20 cellular contexts compared by ENCODE assay signal in the genomic region with DNA sequence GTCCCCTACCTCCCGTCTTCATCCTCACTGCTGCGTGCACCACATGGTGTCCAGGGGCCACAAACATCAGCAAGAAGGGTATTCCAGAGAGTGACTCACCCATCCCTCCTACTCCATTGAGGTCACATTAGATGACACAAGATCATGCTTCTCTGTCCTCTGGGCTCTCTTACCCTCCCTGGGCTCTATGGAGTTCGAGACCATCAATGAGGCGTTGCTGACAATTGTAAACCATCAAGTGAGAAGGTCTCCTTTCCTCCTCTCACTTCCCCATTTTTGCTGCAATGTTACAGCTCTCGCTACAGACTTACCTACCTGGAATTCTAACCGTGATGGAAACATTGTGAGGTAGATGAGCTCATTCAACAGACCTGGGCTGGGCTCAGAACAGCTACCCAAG. TPM values are rescaled to one million over a fixed set of nuclear protein-coding genes. Genes with fewer than 3 reads are reported as not detected.
DNase-seq lines count a peak whose midpoint lies in the region; ATAC-seq, FAIRE-seq and TF ChIP-seq lines count a peak whose summit lies in the region.
"Had no signal": no experiment of that assay in that cellular context is flagged by ENCODE, and none has a peak within 500 bp of the region (broad histone marks: within the 10 kb centered on the region; RNA-seq: fewer than 3 reads in every experiment).

No MANE protein-coding gene starts in this region.

- H3K27me3 ChIP-seq in K562 (ENCODE audit: control insufficient read depth in 2 of 2, insufficient read depth in 2 of 2, low read length in 2 of 2) (no peaks in the 10 kb centered on the region), gastrocnemius medialis (no peaks in the 10 kb centered on the region)
- H3K27me3 ChIP-seq: BLaER1 had no signal

- DNase-seq in activated CD8-positive, alpha-beta T cell treated with anti-CD3 and anti-CD28 coated beads for 36 hours, result no peak
- DNase-seq in activated CD8-positive, alpha-beta T cell treated with anti-CD3 and anti-CD28 coated beads, Interleukin-2, amount 10 ng/mL, durations not matched to agents 7 days and 5 days, result no peak
- DNase-seq in OCI-LY7 (ENCODE audit: low spot score) (peak; percentile 52), K562 (ENCODE audit: extremely low read depth in 1 of 4, low spot score in 3 of 4) (no peak), GM19239 (ENCODE audit: insufficient read length, low spot score) (no peak), HuH-7.5 (ENCODE audit: low spot score) (no peak), gastrocnemius medialis (no peak)
- DNase-seq in stimulated activated naive B cell treated with anti-CD40 and anti-IgM and Interleukin-4, amounts not matched to agents 10 μg/mL and 1 μg/mL and 100 μg/mL, for 72 hours, result no peak
- DNase-seq: CD8-positive, alpha-beta memory T cell; DMS79 treated with DMSO at 0.1 percent for 48 hours; H7; NCI-H1436; NCI-H2029; NCI-H510A treated with DMSO at 0.1 percent for 48 hours; SHP77; SK-N-SH had no signal

- H3K4me3 Mint-ChIP-seq in activated CD8-positive, alpha-beta T cell treated with anti-CD3 and anti-CD28 coated beads for 36 hours, result no peak overlapping the region
- no peak overlapping the region for H3K4me3 Mint-ChIP-seq in activated CD8-positive, alpha-beta T cell treated with anti-CD3 and anti-CD28 coated beads, Interleukin-2, amount 10 ng/mL, durations not matched to agents 7 days and 5 days
- no peak overlapping the region for H3K4me3 Mint-ChIP-seq in stimulated activated naive B cell treated with anti-CD40 and anti-IgM and Interleukin-4, amounts not matched to agents 10 μg/mL and 1 μg/mL and 100 μg/mL, for 72 hours
- H3K4me3 Mint-ChIP-seq: CD8-positive, alpha-beta memory T cell had no signal

- in situ Hi-C loops in K562 (cut with MboI), result no loop called here
- in situ Hi-C loops in gastrocnemius medialis (cut with MboI; ENCODE audit: low sequenced_read_pairs in 4 of 4), result no loop called here

- H3K9me2 ChIP-seq in OCI-LY7 (ENCODE audit: insufficient read depth, low read length), result no peaks in the 10 kb centered on the region
- H3K9me2 ChIP-seq: SK-N-SH had no signal

- H3K36me3 Mint-ChIP-seq in activated CD8-positive, alpha-beta T cell treated with anti-CD3 and anti-CD28 coated beads for 36 hours (ENCODE audit: low read depth), result no peaks in the 10 kb centered on the region
- no peaks in the 10 kb centered on the region for H3K36me3 Mint-ChIP-seq in activated CD8-positive, alpha-beta T cell treated with anti-CD3 and anti-CD28 coated beads, Interleukin-2, amount 10 ng/mL, durations not matched to agents 7 days and 5 days (ENCODE audit: low read depth)
- no peaks in the 10 kb centered on the region for H3K36me3 Mint-ChIP-seq in stimulated activated naive B cell treated with anti-CD40 and anti-IgM and Interleukin-4, amounts not matched to agents 10 μg/mL and 1 μg/mL and 100 μg/mL, for 72 hours
- H3K36me3 Mint-ChIP-seq: CD8-positive, alpha-beta memory T cell had no signal

- CTCF ChIA-PET in activated CD8-positive, alpha-beta T cell treated with anti-CD3 and anti-CD28 coated beads for 36 hours (lab: Charles Lee), result interaction anchor here (0.8 kb wide), 1 partner anchor 52 kb away, joined by 3 read pairs; no protein-coding TSS in a partner anchor
- CTCF ChIA-PET in activated CD8-positive, alpha-beta T cell treated with anti-CD3 and anti-CD28 coated beads, Interleukin-2, amount 10 ng/mL, durations not matched to agents 7 days and 5 days (lab: Charles Lee), result interaction anchor here (0.7 kb wide), 1 partner anchor 83 kb away, joined by 3 read pairs; no protein-coding TSS in a partner anchor
- CTCF ChIA-PET in OCI-LY7 (lab: Charles Lee; ENCODE audit: unreplicated experiment) (no interaction called here), K562 (lab: Yijun Ruan, JAX; ENCODE audit: low intra/inter-chr PET ratio) (no interaction called here)

- H3K27ac ChIP-seq in OCI-LY7 (ENCODE audit: low read depth, low read length, poor library complexity, severe bottlenecking) (no peak overlapping the region), K562 (ENCODE audit: extremely low read depth, low read depth, low read length) (no peak overlapping the region), gastrocnemius medialis (no peak overlapping the region)
- H3K27ac ChIP-seq: BLaER1 had no signal

- no peaks in the 10 kb centered on the region for H3K9me3 ChIP-seq in OCI-LY7 (ENCODE audit: low read length)
- no peaks in the 10 kb centered on the region for H3K9me3 ChIP-seq in K562 (replicated peaks; ENCODE audit: control insufficient read depth, insufficient read depth, low read depth, low read length)
- no peaks in the 10 kb centered on the region for H3K9me3 ChIP-seq in gastrocnemius medialis
- H3K9me3 ChIP-seq: BLaER1, SK-N-SH had no signal

- no peak overlapping the region for H3K27ac Mint-ChIP-seq in activated CD8-positive, alpha-beta T cell treated with anti-CD3 and anti-CD28 coated beads for 36 hours
- no peak overlapping the region for H3K27ac Mint-ChIP-seq in activated CD8-positive, alpha-beta T cell treated with anti-CD3 and anti-CD28 coated beads, Interleukin-2, amount 10 ng/mL, durations not matched to agents 7 days and 5 days
- no peak overlapping the region for H3K27ac Mint-ChIP-seq in stimulated activated naive B cell treated with anti-CD40 and anti-IgM and Interleukin-4, amounts not matched to agents 10 μg/mL and 1 μg/mL and 100 μg/mL, for 72 hours
- H3K27ac Mint-ChIP-seq: CD8-positive, alpha-beta memory T cell had no signal

- 34% methylated on average over 6 of the region's 6 CpGs for WGBS in K562 (ENCODE audit: insufficient coverage, low coverage, missing lambda C conversion rate)

- no TSS peak for BruUV-seq in OCI-LY7 (replicated peaks; lab: Mats Ljungman, UMichigan)
- BruUV-seq in K562 (replicated peaks; lab: Mats Ljungman, UMichigan), result no TSS peak

- TF ChIP-seq CTCF in activated CD8-positive, alpha-beta T cell treated with anti-CD3 and anti-CD28 coated beads for 36 hours (IDR thresholded peaks at IDR 0.05), result no peak
- TF ChIP-seq CTCF in OCI-LY7 (conservative IDR thresholded peaks at IDR 0.05; ENCODE audit: low read length) (no peak), K562 (IDR thresholded peaks at IDR 0.05 in 2 of 3, conservative IDR thresholded peaks at IDR 0.05 in 1 of 3; ENCODE audit: insufficient read depth in 2 of 3, low read depth in 1 of 3, low read length in 3 of 3) (no peak), gastrocnemius medialis (IDR thresholded peaks at IDR 0.05 in 4 of 5, conservative IDR thresholded peaks at IDR 0.05 in 1 of 5) (no peak)

- H3K4me2 ChIP-seq in OCI-LY7 (ENCODE audit: low read length), result no peak overlapping the region
- H3K4me2 ChIP-seq in K562 (ENCODE audit: insufficient read depth, low read length), result no peak overlapping the region
- H3K4me2 ChIP-seq: BLaER1, SK-N-SH had no signal

- intact Hi-C loops in activated CD8-positive, alpha-beta T cell treated with anti-CD3 and anti-CD28 coated beads for 36 hours (cut with micrococcal nuclease), result no loop called here
- intact Hi-C loops in OCI-LY7 (cut with micrococcal nuclease; ENCODE audit: unreplicated experiment), result no loop called here
- intact Hi-C loops in K562 (cut with micrococcal nuclease), result no loop called here
- intact Hi-C loops in gastrocnemius medialis (cut with DNase I; ENCODE audit: low total_unique reads), result no loop called here

- no peaks in the 10 kb centered on the region for H3K4me1 Mint-ChIP-seq in activated CD8-positive, alpha-beta T cell treated with anti-CD3 and anti-CD28 coated beads for 36 hours (ENCODE audit: low read depth)
- H3K4me1 Mint-ChIP-seq in activated CD8-positive, alpha-beta T cell treated with anti-CD3 and anti-CD28 coated beads, Interleukin-2, amount 10 ng/mL, durations not matched to agents 7 days and 5 days (ENCODE audit: low read depth), result no peaks in the 10 kb centered on the region
- H3K4me1 Mint-ChIP-seq in stimulated activated naive B cell treated with anti-CD40 and anti-IgM and Interleukin-4, amounts not matched to agents 10 μg/mL and 1 μg/mL and 100 μg/mL, for 72 hours, result peaks cover 11 to 18% of the 10 kb centered on the region in 2 donors
- H3K4me1 Mint-ChIP-seq: CD8-positive, alpha-beta memory T cell had no signal

- POLR2A ChIA-PET in activated CD8-positive, alpha-beta T cell treated with anti-CD3 and anti-CD28 coated beads for 36 hours (lab: Charles Lee), result interaction anchor here (3.0 kb wide), 1 partner anchor 14 kb away, joined by 19 read pairs; a partner anchor contains a TSS
- POLR2A ChIA-PET in activated CD8-positive, alpha-beta T cell treated with anti-CD3 and anti-CD28 coated beads, Interleukin-2, amount 10 ng/mL, durations not matched to agents 7 days and 5 days (lab: Charles Lee), result interaction anchor here (3.7 kb wide), 1 partner anchor 15 kb away, joined by 23 read pairs; a partner anchor contains a TSS
- POLR2A ChIA-PET in OCI-LY7 (lab: Charles Lee), result no interaction called here
- POLR2A ChIA-PET in K562 (lab: Yijun Ruan, JAX), result no interaction called here

- H3K4me3 ChIP-seq in OCI-LY7 (ENCODE audit: low read depth, low read length, poor library complexity, severe bottlenecking), result no peak overlapping the region
- H3K4me3 ChIP-seq in K562, result no peak overlapping the region
- H3K4me3 ChIP-seq in gastrocnemius medialis, result no peak overlapping the region
- H3K4me3 ChIP-seq: BLaER1 had no signal

- ATAC-seq in activated CD8-positive, alpha-beta T cell treated with anti-CD3 and anti-CD28 coated beads for 36 hours, result peak; percentile 17
- no peak for ATAC-seq in activated CD8-positive, alpha-beta T cell treated with anti-CD3 and anti-CD28 coated beads, Interleukin-2, amount 10 ng/mL, durations not matched to agents 7 days and 5 days
- ATAC-seq in K562, result no peak
- ATAC-seq in stimulated activated naive B cell treated with anti-CD40 and anti-IgM and Interleukin-4, amounts not matched to agents 10 μg/mL and 1 μg/mL and 100 μg/mL, for 72 hours (replicated peaks), result peak; percentile 87 to 90
- no peak for ATAC-seq in gastrocnemius medialis

- TF ChIP-seq POLR2A in K562 (conservative IDR thresholded peaks at IDR 0.05) (no peak), gastrocnemius medialis (IDR thresholded peaks at IDR 0.05) (no peak)

- FAIRE-seq in K562 (lab: Jason Lieb, UNC) (no peak), GM19239 (lab: Jason Lieb, UNC) (no peak)
- FAIRE-seq: D721Med, GM18507, RCC 7860 had no signal

- no peak for TF ChIP-seq RAD21 in K562 (CRISPR knock-in tag; conservative IDR thresholded peaks at IDR 0.05 in 1 of 2, IDR thresholded peaks at IDR 0.05 in 1 of 2)

- H3K9me1 ChIP-seq in K562 (ENCODE audit: control insufficient read depth, insufficient read depth, low read length), result no peaks in the 10 kb centered on the region

- H3K79me2 ChIP-seq in OCI-LY7 (ENCODE audit: insufficient read depth, low read depth, low read length) (no peaks in the 10 kb centered on the region), K562 (ENCODE audit: control insufficient read depth, insufficient read depth, low read length) (no peaks in the 10 kb centered on the region)

- no peaks in the 10 kb centered on the region for H3K9me3 Mint-ChIP-seq in activated CD8-positive, alpha-beta T cell treated with anti-CD3 and anti-CD28 coated beads for 36 hours
- H3K9me3 Mint-ChIP-seq in activated CD8-positive, alpha-beta T cell treated with anti-CD3 and anti-CD28 coated beads, Interleukin-2, amount 10 ng/mL, durations not matched to agents 7 days and 5 days (ENCODE audit: insufficient read depth), result no peaks in the 10 kb centered on the region
- H3K9me3 Mint-ChIP-seq in stimulated activated naive B cell treated with anti-CD40 and anti-IgM and Interleukin-4, amounts not matched to agents 10 μg/mL and 1 μg/mL and 100 μg/mL, for 72 hours, result no peaks in the 10 kb centered on the region
- H3K9me3 Mint-ChIP-seq: CD8-positive, alpha-beta memory T cell had no signal

- H3K36me3 ChIP-seq in OCI-LY7 (ENCODE audit: insufficient read depth, low read length), result no peaks in the 10 kb centered on the region
- H3K36me3 ChIP-seq in K562 (ENCODE audit: control insufficient read depth, insufficient read depth, low read length), result no peaks in the 10 kb centered on the region
- no peaks in the 10 kb centered on the region for H3K36me3 ChIP-seq in gastrocnemius medialis

- no peak overlapping the region for H2AFZ ChIP-seq in OCI-LY7 (ENCODE audit: low read length)
- H2AFZ ChIP-seq in K562 (ENCODE audit: low read depth, low read length), result no peak overlapping the region

- no peak overlapping the region for H3K9ac ChIP-seq in K562 (ENCODE audit: insufficient read depth in 1 of 2, low read depth in 2 of 2, low read length in 2 of 2)
- H3K9ac ChIP-seq: BLaER1, SK-N-SH had no signal

- H3K4me1 ChIP-seq in OCI-LY7 (ENCODE audit: insufficient read depth, low read length, poor library complexity, severe bottlenecking), result peaks cover 10% of the 10 kb centered on the region
- peaks cover 7 to 14% of the 10 kb centered on the region in 2 experiments; a peak in 4 of 5 replicates for H3K4me1 ChIP-seq in K562 (replicated peaks in 1 of 2; ENCODE audit: control insufficient read depth in 2 of 2, insufficient read depth in 2 of 2, low read length in 2 of 2)
- no peaks in the 10 kb centered on the region for H3K4me1 ChIP-seq in gastrocnemius medialis
- H3K4me1 ChIP-seq: BLaER1 had no signal

- H4K20me1 ChIP-seq in OCI-LY7 (ENCODE audit: insufficient read depth, low read length) (no peaks in the 10 kb centered on the region), K562 (replicated peaks; ENCODE audit: control insufficient read depth, insufficient read depth, low read length) (no peaks in the 10 kb centered on the region)
- H4K20me1 ChIP-seq: BLaER1 had no signal

- H3K27me3 Mint-ChIP-seq in activated CD8-positive, alpha-beta T cell treated with anti-CD3 and anti-CD28 coated beads for 36 hours, result no peaks in the 10 kb centered on the region
- no peaks in the 10 kb centered on the region for H3K27me3 Mint-ChIP-seq in activated CD8-positive, alpha-beta T cell treated with anti-CD3 and anti-CD28 coated beads, Interleukin-2, amount 10 ng/mL, durations not matched to agents 7 days and 5 days (ENCODE audit: low read depth)
- peaks cover 12 to 13% of the 10 kb centered on the region in 2 donors for H3K27me3 Mint-ChIP-seq in stimulated activated naive B cell treated with anti-CD40 and anti-IgM and Interleukin-4, amounts not matched to agents 10 μg/mL and 1 μg/mL and 100 μg/mL, for 72 hours

- TF ChIP-seq EP300 in K562 (IDR thresholded peaks at IDR 0.05; ENCODE audit: low read length), result no peak

RNA-seq across cellular contexts. Expression of a gene that starts 51.7 kb away (rescaled TPM):
- total RNA-seq in activated CD8-positive, alpha-beta T cell treated with anti-CD3 and anti-CD28 coated beads for 36 hours, result 10 to 100 TPM; 54.5 to 57.8 TPM
- 10 to 100 TPM; 58.2 to 62.2 TPM for total RNA-seq in activated CD8-positive, alpha-beta T cell treated with anti-CD3 and anti-CD28 coated beads, Interleukin-2, amount 10 ng/mL, durations not matched to agents 7 days and 5 days
- 90.6 and 104 TPM in 2 replicates for total RNA-seq in OCI-LY7 (2014; rRNA removed; shearing (Covaris generic))
- total RNA-seq in OCI-LY7 (2022) (287 and 320 TPM in 2 replicates), K562 (2014; rRNA removed) (23.5 and 36.1 TPM in 2 replicates), K562 (2014; rRNA removed; fragmentation: Illumina TruSeq; extraction: Trizol) (18.8 and 20.2 TPM in 2 replicates), K562 (2015; rRNA removed; fragmentation: Illumina TruSeq; extraction: Trizol) (18.1 and 20.6 TPM in 2 replicates), K562 (2021) (34.7 and 42.6 TPM in 2 replicates), gastrocnemius medialis (10 to 100 TPM; 24.7 to 35.2 (median 29.5) TPM)
- total RNA-seq in K562 (2011; cell fraction: chromatin; rRNA removed; ENCODE audit: low replicate concordance), result 5.1 and 8.1 TPM in 2 replicates
- total RNA-seq in K562 (2011; cell fraction: nucleolus; rRNA removed), result 6.2 and 9.0 TPM in 2 replicates
- 5.4 and 7.0 TPM in 2 replicates for total RNA-seq in K562 (2011; cell fraction: nucleoplasm; rRNA removed)
- polyA plus RNA-seq in K562 (2011; rRNA removed) (21.7 and 24.8 TPM in 2 replicates), K562 (2014; fragmentation: Illumina TruSeq; extraction: Trizol) (45.3 and 46.9 TPM in 2 replicates), K562 (2014; fragmentation: Nextera tagmentation; extraction: Ambion mirVana) (10 to 100 TPM; 23.0 to 25.2 TPM), K562 (2014; rRNA removed) (26.7 and 27.6 TPM in 2 replicates)
- 15.4 and 17.0 TPM in 2 replicates for polyA plus RNA-seq in K562 (2011; cell fraction: cytosol; rRNA removed)
- 12.7 and 14.4 TPM in 2 replicates for polyA plus RNA-seq in K562 (2011; cell fraction: nucleus; rRNA removed)
- 34.9 and 43.6 TPM in 2 replicates for polyA plus RNA-seq in K562 (2012)
- polyA minus RNA-seq in K562 (2011; rRNA and poly(A)+ RNA removed), result 14.1 and 16.4 TPM in 2 replicates
- polyA minus RNA-seq in K562 (2011; cell fraction: cytosol; rRNA and poly(A)+ RNA removed), result 13.3 and 19.9 TPM in 2 replicates
- 4.2 and 6.3 TPM in 2 replicates for polyA minus RNA-seq in K562 (2011; cell fraction: nucleus; rRNA and poly(A)+ RNA removed)

Comparison
In these comparisons a context has a peak if more than half of its experiments do, and no peak if none do; other contexts are left out.
1. ATAC-seq: peak in activated CD8-positive, alpha-beta T cell treated with anti-CD3 and anti-CD28 coated beads for 36 hours (single experiment) and stimulated activated naive B cell treated with anti-CD40 and anti-IgM and Interleukin-4, amounts not matched to agents 10 μg/mL and 1 μg/mL and 100 μg/mL, for 72 hours (2 of 2); none in activated CD8-positive, alpha-beta T cell treated with anti-CD3 and anti-CD28 coated beads, Interleukin-2, amount 10 ng/mL, durations not matched to agents 7 days and 5 days (single experiment), K562 (single experiment) and gastrocnemius medialis (0 of 2).
2. CTCF ChIA-PET loops: an anchor here in activated CD8-positive, alpha-beta T cell treated with anti-CD3 and anti-CD28 coated beads for 36 hours (0.8 kb wide) and activated CD8-positive, alpha-beta T cell treated with anti-CD3 and anti-CD28 coated beads, Interleukin-2, amount 10 ng/mL, durations not matched to agents 7 days and 5 days (0.7 kb wide); none called in OCI-LY7 and K562.
3. POLR2A ChIA-PET loops: an anchor here in activated CD8-positive, alpha-beta T cell treated with anti-CD3 and anti-CD28 coated beads for 36 hours (3.0 kb wide) and activated CD8-positive, alpha-beta T cell treated with anti-CD3 and anti-CD28 coated beads, Interleukin-2, amount 10 ng/mL, durations not matched to agents 7 days and 5 days (3.7 kb wide); none called in OCI-LY7 and K562.